1 cellular context compared by ENCODE assay signal in the genomic region with DNA sequence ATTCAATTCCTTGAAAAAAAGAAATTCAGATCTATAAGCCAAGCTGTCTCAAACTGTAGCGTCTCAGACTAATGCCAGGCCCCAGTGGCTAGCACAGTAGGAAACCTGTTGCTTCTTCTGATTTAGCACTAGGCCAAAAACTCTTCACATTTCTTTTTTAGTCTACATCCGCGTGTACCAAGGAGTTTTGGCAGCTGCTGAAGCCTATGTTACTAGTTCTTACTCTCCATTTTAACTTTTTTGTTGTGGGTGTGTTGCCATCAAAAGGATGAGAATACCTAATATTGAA.
TF ChIP-seq lines count a peak whose summit lies in the region.

No MANE protein-coding gene starts in this region.

TF ChIP-seq in H1, 55 proteins besides CTCF, POLR2A, EP300 and RAD21 (continued from another document):
- TF ChIP-seq SIN3A (conservative IDR thresholded peaks at IDR 0.05 in 1 of 2, IDR thresholded peaks at IDR 0.05 in 1 of 2; ENCODE audit: low read depth in 1 of 2, low read length in 2 of 2) (no peak), NANOG (IDR thresholded peaks at IDR 0.05; ENCODE audit: insufficient read depth, low read depth, low read length, poor library complexity, severe bottlenecking) (no peak), TAF1 (IDR thresholded peaks at IDR 0.05; ENCODE audit: low read depth, low read length) (no peak), CREB1 (IDR thresholded peaks at IDR 0.05) (no peak), E2F6 (IDR thresholded peaks at IDR 0.05) (no peak), ZNF274 (IDR thresholded peaks at IDR 0.05; ENCODE audit: borderline replicate concordance, extremely low read depth, low read length) (no peak), KDM1A (IDR thresholded peaks at IDR 0.05; ENCODE audit: borderline replicate concordance, low read length) (no peak), GTF2F1 (IDR thresholded peaks at IDR 0.05; ENCODE audit: borderline replicate concordance, low read depth, low read length) (no peak), SIRT6 (IDR thresholded peaks at IDR 0.05; ENCODE audit: low read length) (no peak), RFX5 (IDR thresholded peaks at IDR 0.05; ENCODE audit: borderline replicate concordance, low read depth, low read length) (no peak)
